In genomic region chr9:85940275-85940831, GRCh38 we compare ENCODE assay signal across 8 cellular contexts. TPM values are rescaled to one million over a fixed set of nuclear protein-coding genes. Genes with fewer than 3 reads are reported as not detected.
A peak's percentile ranks its signal among the peaks of the same experiment; 100 is the strongest.
DNase-seq lines count a peak whose midpoint lies in the region; TF ChIP-seq lines count a peak whose summit lies in the region.

No MANE protein-coding gene starts in this region.

- peaks cover 4% of the 10 kb centered on the region for H3K4me1 ChIP-seq in fibroblast of lung (ENCODE audit: control insufficient read depth, extremely low read depth, insufficient read depth, low read length)
- peaks cover 11 to 23% (median 22%) of the 10 kb centered on the region in 3 donors for H3K4me1 ChIP-seq in skeletal muscle tissue (ENCODE audit: control insufficient read depth in 3 of 3, insufficient read depth in 3 of 3, low read length in 3 of 3)

- TF ChIP-seq CTCF in RWPE1 (conservative IDR thresholded peaks at IDR 0.05; ENCODE audit: low read depth) (no peak), fibroblast of lung (conservative IDR thresholded peaks at IDR 0.05 in 1 of 2, IDR thresholded peaks at IDR 0.05 in 1 of 2; ENCODE audit: low read depth in 1 of 2, low read length in 2 of 2) (no peak)

- POLR2A ChIA-PET in RWPE1 (lab: Yijun Ruan, JAX; ENCODE audit: low non-redundant PET), result interaction anchor here (0.5 kb wide), 1 partner anchor 1756 kb away, joined by 3 read pairs; no protein-coding TSS in a partner anchor

- DNase-seq in RWPE1 (ENCODE audit: low spot score) (peak; percentile 8), fibroblast of lung (ENCODE audit: low read depth in 2 of 2) (no peak), OCI-M2 (lab: John Stamatoyannopoulos, UW; ENCODE audit: unreplicated experiment) (no peak), NCI-H2107 (lab: John Stamatoyannopoulos, UW) (no peak), T1000 (lab: John Stamatoyannopoulos, UW) (no peak), NCI-H1105 treated with DMSO at 0.1 percent for 48 hours (lab: John Stamatoyannopoulos, UW) (no peak)

- H2AFZ ChIP-seq in fibroblast of lung (ENCODE audit: low read length), result peak overlapping the region; percentile 90

- H3K36me3 ChIP-seq in fibroblast of lung (ENCODE audit: control insufficient read depth, insufficient read depth, low read length) (peaks cover 2% of the 10 kb centered on the region), skeletal muscle tissue (ENCODE audit: control insufficient read depth in 3 of 3, insufficient read depth in 3 of 3, low read length in 3 of 3) (peaks cover 0 to 14% (median 4%) of the 10 kb centered on the region in 3 donors)

- CTCF ChIA-PET in RWPE1 (lab: Yijun Ruan, JAX), result no interaction called here

- H4K20me1 ChIP-seq in fibroblast of lung (ENCODE audit: control insufficient read depth, extremely low read depth, insufficient read depth, low read length), result no peaks in the 10 kb centered on the region

- peak overlapping the region; percentile 62 for H3K4me2 ChIP-seq in fibroblast of lung (ENCODE audit: extremely low read depth, insufficient read depth, low read length)

- peak overlapping the region; percentile 65 to 97 (median 94) for H3K4me3 ChIP-seq in fibroblast of lung (replicated peaks in 1 of 4; ENCODE audit: control extremely low read depth in 1 of 4, insufficient read depth in 1 of 4, low read depth in 3 of 4, low read length in 4 of 4)
- peak overlapping the region; percentile 80 to 98 (median 87) for H3K4me3 ChIP-seq in skeletal muscle tissue (ENCODE audit: low read length in 3 of 3)

- no peak overlapping the region for H3K9ac ChIP-seq in fibroblast of lung (ENCODE audit: insufficient read depth, low read length)
- peak overlapping the region; percentile 39 to 74 (median 67) for H3K9ac ChIP-seq in skeletal muscle tissue (ENCODE audit: low read depth in 1 of 3, low read length in 3 of 3)

- H3K27me3 ChIP-seq in fibroblast of lung (ENCODE audit: control insufficient read depth, insufficient read depth, low read length), result no peaks in the 10 kb centered on the region
- H3K27me3 ChIP-seq in skeletal muscle tissue (ENCODE audit: control insufficient read depth in 3 of 3, insufficient read depth in 3 of 3, low read length in 3 of 3), result no peaks in the 10 kb centered on the region

- H3K27ac ChIP-seq in RWPE1, result peak overlapping the region; percentile 91
- H3K27ac ChIP-seq in fibroblast of lung (ENCODE audit: insufficient read depth, low read length), result peak overlapping the region; percentile 72
- H3K27ac ChIP-seq in skeletal muscle tissue (ENCODE audit: low read depth, low read length), result peak overlapping the region; percentile 90

- H3K9me3 ChIP-seq in fibroblast of lung (ENCODE audit: control insufficient read depth, insufficient read depth, low read depth, low read length) (no peaks in the 10 kb centered on the region), skeletal muscle tissue (ENCODE audit: control insufficient read depth in 3 of 3, low read length in 3 of 3) (no peaks in the 10 kb centered on the region)

- peaks cover 39% of the 10 kb centered on the region for H3K79me2 ChIP-seq in fibroblast of lung (ENCODE audit: control insufficient read depth, insufficient read depth, low read length)

- TF ChIP-seq POLR2A in GM19099 (IDR thresholded peaks at IDR 0.05; ENCODE audit: extremely low read depth, insufficient read length, low read depth), result peak; percentile 87

RNA-seq across cellular contexts. Expression of gene NAA35, which starts 0.6 kb away (rescaled TPM):
- 13.4 and 20.5 TPM in 2 replicates for total RNA-seq in fibroblast of lung
- polyA plus RNA-seq in fibroblast of lung, result 20.3 and 23.5 TPM in 2 replicates
- polyA plus RNA-seq in fibroblast of lung (2012), result 14.3 and 15.7 TPM in 2 replicates
- 4.2 and 6.7 TPM in 2 replicates for polyA minus RNA-seq in fibroblast of lung (ENCODE audit: low replicate concordance)
- total RNA-seq in skeletal muscle tissue, result 20.9 TPM
